Comparison of ENCODE assay signal across 8 cellular contexts in the genomic region with DNA sequence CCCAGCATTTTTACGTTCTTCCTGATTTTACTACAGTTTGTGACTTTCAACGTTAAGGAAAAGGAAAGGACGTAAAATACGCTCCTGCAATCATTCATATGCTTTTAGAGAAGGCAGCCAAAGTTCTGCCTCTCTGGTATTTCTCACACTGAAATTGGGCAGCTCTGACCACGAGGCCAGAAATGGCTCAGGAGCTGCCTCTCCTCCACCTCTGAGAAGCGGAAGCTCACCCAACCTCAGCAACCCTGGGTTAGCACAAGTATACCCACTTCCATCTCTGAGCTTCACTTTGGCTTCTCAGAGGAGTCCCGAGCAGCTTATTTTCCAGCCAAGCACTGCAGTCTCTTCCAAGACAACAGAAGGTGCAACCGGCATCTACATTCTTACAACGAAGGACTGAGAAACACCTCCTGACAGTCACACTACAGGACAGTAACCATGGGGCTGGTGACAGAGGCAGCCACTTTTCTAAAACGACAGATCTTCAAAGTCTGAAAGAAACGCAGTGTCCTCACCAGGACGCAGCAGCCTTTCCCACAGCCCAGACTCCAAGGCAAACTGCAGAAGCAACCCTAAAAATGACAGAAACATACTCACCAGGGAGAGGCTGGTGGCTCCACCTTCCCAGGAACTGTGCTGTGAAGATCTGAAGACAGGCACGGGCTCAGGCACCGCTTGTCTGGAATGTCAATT.
DNase-seq lines count a peak whose midpoint lies in the region; ATAC-seq, FAIRE-seq and TF ChIP-seq lines count a peak whose summit lies in the region.
"Not testable (repeated sequence)": the region's sequence is repeated elsewhere in the genome, so short reads cannot be mapped to it uniquely, and the experiment has no call there.

No MANE protein-coding gene starts in this region.

- TF ChIP-seq POLR2A in upper lobe of left lung (IDR thresholded peaks at IDR 0.05): not testable (repeated sequence)

- not testable (repeated sequence) for H3K9me3 Mint-ChIP-seq in activated CD4-positive, alpha-beta T cell treated with anti-CD3 and anti-CD28 coated beads, Interleukin-2, amount 10 ng/mL, durations not matched to agents 7 days and 5 days

- peak; percentile 52 to 64 for ATAC-seq in upper lobe of left lung (ENCODE audit: low FRiP score in 2 of 2)

- H3K27me3 ChIP-seq in right atrium auricular region; osteoblast (ENCODE audit: insufficient read depth, low read length); upper lobe of left lung: not testable (repeated sequence)

- H3K36me3 ChIP-seq in right atrium auricular region; osteoblast (ENCODE audit: insufficient read depth, low read length); upper lobe of left lung: not testable (repeated sequence)

- WGBS in upper lobe of left lung, 2 donors: 18 to 24% methylated on average over 5 to 7 of the region's 14 CpGs

- TF ChIP-seq CTCF in HFF-Myc (IDR thresholded peaks at IDR 0.05; ENCODE audit: low read depth, low read length, missing control alignments); cardiac fibroblast (IDR thresholded peaks at IDR 0.05; ENCODE audit: low read depth, low read length); right atrium auricular region (IDR thresholded peaks at IDR 0.05); osteoblast (IDR thresholded peaks at IDR 0.05; ENCODE audit: extremely low read depth, low read depth, low read length); upper lobe of left lung (IDR thresholded peaks at IDR 0.05): not testable (repeated sequence)

- H3K4me3 Mint-ChIP-seq in activated CD4-positive, alpha-beta T cell treated with anti-CD3 and anti-CD28 coated beads, Interleukin-2, amount 10 ng/mL, durations not matched to agents 7 days and 5 days: peak overlapping the region; percentile 63

- POLR2A ChIA-PET in activated CD4-positive, alpha-beta T cell treated with anti-CD3 and anti-CD28 coated beads, Interleukin-2, amount 10 ng/mL, durations not matched to agents 7 days and 5 days (lab: Charles Lee): not testable (repeated sequence)

- peaks cover 20% of the 10 kb centered on the region for H3K4me1 Mint-ChIP-seq in activated CD4-positive, alpha-beta T cell treated with anti-CD3 and anti-CD28 coated beads, Interleukin-2, amount 10 ng/mL, durations not matched to agents 7 days and 5 days

- H3K4me3 ChIP-seq in HFF-Myc (replicated peaks; ENCODE audit: low read depth, low read length) (peak overlapping the region; percentile 52), cardiac fibroblast (replicated peaks in 1 of 2; ENCODE audit: low read depth in 2 of 2, low read length in 2 of 2) (peak overlapping the region; percentile 38 to 53), right atrium auricular region (peak overlapping the region; percentile 29 to 40), osteoblast (ENCODE audit: insufficient read depth, low read length) (peak overlapping the region; percentile 71), upper lobe of left lung (peak overlapping the region in 3 of 4 donors; percentile 27 to 39 (median 34))
- peak overlapping the region; percentile 46 for H3K4me3 ChIP-seq in Jurkat, Clone E6-1 (ENCODE audit: low read length)

- not testable (repeated sequence) for H2AFZ ChIP-seq in osteoblast (ENCODE audit: low read length)

- TF ChIP-seq EP300 in upper lobe of left lung (IDR thresholded peaks at IDR 0.05): not testable (repeated sequence)

- peak; percentile 71 for FAIRE-seq in GM18507 (lab: Jason Lieb, UNC)

- H3K27ac ChIP-seq in right atrium auricular region (peak overlapping the region; percentile 57 to 80), osteoblast (ENCODE audit: low read depth, low read length) (peak overlapping the region; percentile 79), upper lobe of left lung (peak overlapping the region; percentile 48 to 78 (median 60))

- H3K4me1 ChIP-seq in right atrium auricular region, upper lobe of left lung: not testable (repeated sequence)
- peaks cover 26% of the 10 kb centered on the region for H3K4me1 ChIP-seq in osteoblast (ENCODE audit: insufficient read depth, low read length)

- H3K79me2 ChIP-seq in osteoblast (ENCODE audit: insufficient read depth, low read length): peaks cover 19% of the 10 kb centered on the region

- peak overlapping the region; percentile 76 for H3K27ac Mint-ChIP-seq in activated CD4-positive, alpha-beta T cell treated with anti-CD3 and anti-CD28 coated beads, Interleukin-2, amount 10 ng/mL, durations not matched to agents 7 days and 5 days

- not testable (repeated sequence) for H3K9me3 ChIP-seq in right atrium auricular region; osteoblast (ENCODE audit: low read depth, low read length); upper lobe of left lung

- H3K36me3 Mint-ChIP-seq in activated CD4-positive, alpha-beta T cell treated with anti-CD3 and anti-CD28 coated beads, Interleukin-2, amount 10 ng/mL, durations not matched to agents 7 days and 5 days (ENCODE audit: low read depth): peaks cover 11% of the 10 kb centered on the region

- not testable (repeated sequence) for DNase-seq in GM18507 (ENCODE audit: extremely low spot score, insufficient read length, low read depth); HFF-Myc (ENCODE audit: extremely low read depth, low read depth); Jurkat, Clone E6-1 (ENCODE audit: low read depth, low spot score); cardiac fibroblast (ENCODE audit: low read depth in 2 of 2); right atrium auricular region (ENCODE audit: low spot score); osteoblast (ENCODE audit: insufficient read length, low spot score, missing footprints)
- DNase-seq in activated CD4-positive, alpha-beta T cell treated with anti-CD3 and anti-CD28 coated beads, Interleukin-2, amount 10 ng/mL, durations not matched to agents 7 days and 5 days: peak; percentile 49
- peak in 1 of 2 donors; percentile 47 for DNase-seq in upper lobe of left lung

- H3K27me3 Mint-ChIP-seq in activated CD4-positive, alpha-beta T cell treated with anti-CD3 and anti-CD28 coated beads, Interleukin-2, amount 10 ng/mL, durations not matched to agents 7 days and 5 days: not testable (repeated sequence)

- CTCF ChIA-PET in activated CD4-positive, alpha-beta T cell treated with anti-CD3 and anti-CD28 coated beads, Interleukin-2, amount 10 ng/mL, durations not matched to agents 7 days and 5 days (lab: Charles Lee): not testable (repeated sequence)

- H3K4me2 ChIP-seq in osteoblast (ENCODE audit: insufficient read depth, low read length): peak overlapping the region; percentile 45

- not testable (repeated sequence) for H4K20me1 ChIP-seq in osteoblast (ENCODE audit: insufficient read depth, low read length)
